ENCODE assay signal across 23 cellular contexts in the genomic region with DNA sequence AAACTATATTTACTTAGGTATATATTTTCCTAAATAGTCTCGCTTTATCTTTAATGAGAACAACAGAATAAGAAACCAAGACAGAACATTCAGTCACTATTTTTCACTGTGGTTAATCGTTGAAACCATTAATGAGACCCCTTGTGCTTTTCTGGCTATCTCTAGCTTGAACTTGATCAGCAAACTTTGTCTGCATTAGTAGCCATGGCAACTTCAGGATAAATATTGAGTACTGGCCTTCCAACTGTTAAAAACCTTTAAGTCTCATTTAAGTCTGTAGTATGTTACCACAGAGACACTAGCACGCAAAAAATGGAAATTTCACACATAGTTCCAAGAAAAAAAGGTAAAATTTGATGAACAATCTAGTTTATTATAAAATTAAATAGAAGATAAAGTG.
"Had no signal": no experiment of that assay in that cellular context is flagged by ENCODE, and none has a peak within 500 bp of the region (broad histone marks: within the 10 kb centered on the region; RNA-seq: fewer than 3 reads in every experiment).

No MANE protein-coding gene starts in this region.

- H3K27ac ChIP-seq: dorsolateral prefrontal cortex, heart left ventricle, parathyroid adenoma, psoas muscle, right atrium auricular region, sigmoid colon, skin epidermis, testis, tibial nerve, upper lobe of right lung, vagina had no signal

- ATAC-seq: esophagus mucosa; heart left ventricle; natural killer cell treated with Interleukin-12 subunit alpha and Interleukin-12 subunit beta and Interleukin-15 and Interleukin-18, amount 100 ng/mL, for 72 hours; psoas muscle; stimulated activated naive B cell treated with anti-CD40 and anti-IgM and Interleukin-4, amounts not matched to agents 10 μg/mL and 1 μg/mL and 100 μg/mL, for 72 hours; stimulated activated naive CD8-positive, alpha-beta T cell treated with anti-CD3 and anti-CD28 coated beads, Interleukin-15, amount 100 ng/mL, for 72 hours; upper lobe of right lung had no signal

- H3K36me3 ChIP-seq: heart left ventricle, right atrium auricular region, sigmoid colon, tibial nerve, upper lobe of right lung, vagina had no signal

- H3K9ac ChIP-seq: parathyroid adenoma had no signal

- H3K4me1 ChIP-seq: heart left ventricle, parathyroid adenoma, psoas muscle, right atrium auricular region, sigmoid colon, testis, tibial nerve, upper lobe of right lung, vagina had no signal

- H3K27me3 ChIP-seq: dorsolateral prefrontal cortex, heart left ventricle, right atrium auricular region, sigmoid colon, testis, tibial nerve, upper lobe of right lung, vagina had no signal

- H3K79me2 ChIP-seq: parathyroid adenoma had no signal

- H3K9me3 ChIP-seq: psoas muscle, right atrium auricular region, sigmoid colon, testis, tibial nerve, upper lobe of right lung, vagina had no signal

- DNase-seq: cortex of kidney; dorsolateral prefrontal cortex; effector CD8-positive, alpha-beta T cell; heart left ventricle; hippocampal formation; kidney glomerular epithelial cell; mammary epithelial cell; midbrain; psoas muscle; sigmoid colon; stimulated activated CD4-positive, alpha-beta T cell treated with anti-CD3 and anti-CD28 coated beads, Interleukin-2, amount 100 ng/mL, for 24 hours; stimulated activated CD4-positive, alpha-beta T cell treated with anti-CD3 and anti-CD28 coated beads, Interleukin-4, amount 100 ng/mL, for 4 hours; stimulated activated naive B cell treated with anti-CD40 and anti-IgM and Interleukin-4, amounts not matched to agents 10 μg/mL and 1 μg/mL and 100 μg/mL, for 72 hours; stimulated activated naive CD8-positive, alpha-beta T cell treated with anti-CD3 and anti-CD28 coated beads, Interleukin-15, amount 100 ng/mL, for 72 hours; testis; upper lobe of right lung had no signal

- H2AFZ ChIP-seq: parathyroid adenoma had no signal

- H3K4me3 ChIP-seq: dorsolateral prefrontal cortex, heart left ventricle, psoas muscle, right atrium auricular region, sigmoid colon, skin epidermis, testis, tibial nerve, upper lobe of right lung, vagina had no signal
